1 cellular context compared by ENCODE assay signal in genomic region chr10:110398419-110399162, GRCh38.
TF ChIP-seq lines count a peak whose summit lies in the region.

No MANE protein-coding gene starts in this region.

TF ChIP-seq in HCT116, 20 proteins besides CTCF, POLR2A, EP300 and RAD21 (continued from another document):
- TF ChIP-seq ZBTB33 (IDR thresholded peaks at IDR 0.05; ENCODE audit: extremely low read depth, insufficient replicate concordance, low read length) (peak; percentile 56), SRF (IDR thresholded peaks at IDR 0.05; ENCODE audit: low read depth) (no peak), ATF3 (IDR thresholded peaks at IDR 0.05) (no peak), EZH2 (IDR thresholded peaks at IDR 0.05) (no peak), ELF1 (IDR thresholded peaks at IDR 0.05; ENCODE audit: borderline replicate concordance, low read depth) (no peak), ZNF274 (IDR thresholded peaks at IDR 0.05; ENCODE audit: low read depth, low read length) (no peak), POLR2AphosphoS5 (IDR thresholded peaks at IDR 0.05; ENCODE audit: low read depth, low read length) (peak; percentile 60; the same call in 1 of the 2 replicates), EZH2phosphoT487 (IDR thresholded peaks at IDR 0.05; ENCODE audit: borderline replicate concordance) (no peak)
TF ChIP-seq in HCT116: peak in this region for 5.
